In the genomic region with DNA sequence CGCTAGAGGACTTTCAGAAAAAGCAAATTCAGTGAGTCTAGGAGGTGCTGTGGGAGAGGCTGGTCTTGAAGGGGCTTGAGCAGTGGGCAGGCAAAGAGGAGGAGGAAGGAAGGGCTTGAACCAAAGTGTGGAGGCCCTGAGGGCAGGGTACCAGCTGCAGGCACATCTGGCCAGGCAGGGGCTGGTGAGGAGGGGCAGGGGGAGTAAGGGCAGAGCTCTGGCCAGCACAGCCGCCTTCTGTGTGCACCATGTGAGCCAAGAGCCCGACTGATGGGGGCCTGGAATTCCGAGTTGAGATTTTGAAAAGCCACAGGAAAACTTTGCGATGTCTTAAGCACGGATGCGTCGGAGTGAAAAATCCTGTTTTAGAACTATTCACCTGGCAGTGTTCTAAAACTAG, we compare ENCODE assay signal across 23 cellular contexts.
DNase-seq lines count a peak whose midpoint lies in the region; ATAC-seq and TF ChIP-seq lines count a peak whose summit lies in the region.
"Had no signal": no experiment of that assay in that cellular context is flagged by ENCODE, and none has a peak within 500 bp of the region (broad histone marks: within the 10 kb centered on the region; RNA-seq: fewer than 3 reads in every experiment).

No MANE protein-coding gene starts in this region.

- H3K79me2 ChIP-seq in SK-N-SH (ENCODE audit: insufficient read depth), result peaks cover 7% of the 10 kb centered on the region; the same call in 1 of the 2 replicates

- CTCF ChIA-PET in SK-N-SH (lab: Yijun Ruan, JAX), result interaction anchor here (1.3 to 2.9 kb wide), 6 partner anchors 14 to 433 kb away, joined by 3 to 18 read pairs (median 10); no protein-coding TSS in a partner anchor

- POLR2A ChIA-PET in SK-N-SH (lab: Yijun Ruan, JAX), result no interaction called here

- no peaks in the 10 kb centered on the region for H3K9me2 ChIP-seq in SK-N-SH

- no peak for TF ChIP-seq EP300 in SK-N-SH (IDR thresholded peaks at IDR 0.05; ENCODE audit: borderline replicate concordance in 1 of 2, low read depth in 1 of 2, low read length in 1 of 2)

- 90% methylated on average over 8 of the region's 8 CpGs for WGBS in SK-N-SH (ENCODE audit: low lambda C conversion rate)
- WGBS in mesodermal cell (ENCODE audit: insufficient coverage in 2 of 2), 2 experiments, result 74 to 81% methylated on average over 7 to 8 of the region's 8 CpGs

- no peaks in the 10 kb centered on the region for H3K27me3 ChIP-seq in SK-N-SH (ENCODE audit: insufficient read depth)
- no peaks in the 10 kb centered on the region for H3K27me3 ChIP-seq in dorsolateral prefrontal cortex
- no peaks in the 10 kb centered on the region for H3K27me3 ChIP-seq in subcutaneous abdominal adipose tissue (ENCODE audit: control insufficient read depth in 5 of 5, insufficient read depth in 4 of 5, low read length in 5 of 5)
- H3K27me3 ChIP-seq: body of pancreas, upper lobe of left lung had no signal

- no peaks in the 10 kb centered on the region for H4K20me1 ChIP-seq in SK-N-SH (ENCODE audit: insufficient read depth)

- TF ChIP-seq RAD21 in SK-N-SH (IDR thresholded peaks at IDR 0.05; ENCODE audit: low read length), result no peak

- H3K4me1 ChIP-seq in SK-N-SH (ENCODE audit: control insufficient read depth in 1 of 2, insufficient read depth in 2 of 2, low read depth in 1 of 2, low read length in 1 of 2) (peaks cover 3 to 14% of the 10 kb centered on the region in 2 experiments; a peak in 2 of 4 replicates), mesodermal cell (ENCODE audit: control insufficient read depth, insufficient read depth, low read length, poor library complexity, severe bottlenecking) (peaks cover 6% of the 10 kb centered on the region), subcutaneous abdominal adipose tissue (ENCODE audit: control insufficient read depth in 5 of 5, insufficient read depth in 5 of 5, low read length in 5 of 5) (peaks cover 10 to 25% (median 20%) of the 10 kb centered on the region in 5 donors)
- H3K4me1 ChIP-seq: body of pancreas had no signal

- H3K9me3 ChIP-seq in SK-N-SH (no peaks in the 10 kb centered on the region), mesodermal cell (ENCODE audit: control insufficient read depth, low read length) (no peaks in the 10 kb centered on the region), subcutaneous abdominal adipose tissue (ENCODE audit: control insufficient read depth in 5 of 5, low read length in 5 of 5) (no peaks in the 10 kb centered on the region)
- H3K9me3 ChIP-seq: body of pancreas, upper lobe of left lung had no signal

- H3F3A ChIP-seq in SK-N-SH (replicated peaks; ENCODE audit: insufficient read depth), result peaks cover 18% of the 10 kb centered on the region

- H3K9ac ChIP-seq in SK-N-SH (no peak overlapping the region), subcutaneous abdominal adipose tissue (ENCODE audit: low read length in 5 of 5) (no peak overlapping the region)

- no peak overlapping the region for H3K4me3 ChIP-seq in SK-N-SH (ENCODE audit: low read depth in 2 of 2, low read length in 1 of 2)
- no peak overlapping the region for H3K4me3 ChIP-seq in dorsolateral prefrontal cortex
- H3K4me3 ChIP-seq in mesodermal cell (ENCODE audit: extremely low read depth, insufficient read depth, low read length, poor library complexity, severe bottlenecking), result no peak overlapping the region
- H3K4me3 ChIP-seq in subcutaneous abdominal adipose tissue (ENCODE audit: low read depth in 1 of 5, low read length in 5 of 5), result no peak overlapping the region
- H3K4me3 ChIP-seq: body of pancreas, upper lobe of left lung had no signal

- peaks cover 34 to 53% of the 10 kb centered on the region in 2 experiments for H3K36me3 ChIP-seq in SK-N-SH (replicated peaks in 1 of 2; ENCODE audit: control insufficient read depth in 1 of 2, insufficient read depth in 2 of 2, low read length in 1 of 2)
- peaks cover 94% of the 10 kb centered on the region for H3K36me3 ChIP-seq in mesodermal cell (ENCODE audit: control insufficient read depth, insufficient read depth, low read length)
- H3K36me3 ChIP-seq in subcutaneous abdominal adipose tissue (ENCODE audit: control insufficient read depth in 5 of 5, insufficient read depth in 5 of 5, low read length in 5 of 5), result peaks cover 20 to 91% (median 80%) of the 10 kb centered on the region in 5 donors

- no peak overlapping the region for H3K4me2 ChIP-seq in SK-N-SH

- intact Hi-C loops in dorsolateral prefrontal cortex (cut with DNase I), result loop anchor here (10.0 kb wide), 1 partner anchor 434 kb away; no protein-coding TSS in a partner anchor

- TF ChIP-seq CTCF in SK-N-SH (IDR thresholded peaks at IDR 0.05) (no peak), dorsolateral prefrontal cortex (IDR thresholded peaks at IDR 0.05 in 54 of 56, conservative IDR thresholded peaks at IDR 0.05 in 2 of 56; ENCODE audit: low read depth in 1 of 56, partially characterized antibody in 56 of 56) (no peak)

- H2AFZ ChIP-seq in SK-N-SH (ENCODE audit: low read depth), result no peak overlapping the region

- ATAC-seq in SK-N-SH treated with all-trans-retinoic acid at 6 μM for 48 hours, result no peak; the same call in 2 of the 3 replicates
- ATAC-seq: activated CD4-positive, CD25-positive, alpha-beta regulatory T cell treated with anti-CD3 and anti-CD28 coated beads, Interleukin-2, amount 50 U/mL, for 24 hours; body of pancreas; natural killer cell; T-cell had no signal

- peak overlapping the region in 1 of 2 experiments; percentile 52; a peak in 2 of 4 replicates for H3K27ac ChIP-seq in SK-N-SH (ENCODE audit: low read depth in 2 of 2, low read length in 1 of 2)
- peak overlapping the region in 40 of 59 donors; percentile 7 to 91 (median 76) for H3K27ac ChIP-seq in dorsolateral prefrontal cortex
- peak overlapping the region; percentile 29 for H3K27ac ChIP-seq in mesodermal cell (ENCODE audit: low read depth, low read length, severe bottlenecking)
- peak overlapping the region; percentile 27 for H3K27ac ChIP-seq in subcutaneous abdominal adipose tissue (ENCODE audit: low read depth, low read length)
- H3K27ac ChIP-seq: 22Rv1, body of pancreas had no signal

- peak; percentile 47 for DNase-seq in SK-N-SH
- no peak for DNase-seq in dorsolateral prefrontal cortex
- no peak for DNase-seq in glomerular visceral epithelial cell (ENCODE audit: extremely low spot score)
- DNase-seq in dedifferentiated amniotic fluid mesenchymal stem cell (ENCODE audit: extremely low spot score), result no peak
- DNase-seq in DMS114 treated with DMSO at 0.1 percent for 48 hours (lab: John Stamatoyannopoulos, UW; ENCODE audit: unreplicated experiment), result no peak
- DNase-seq: activated CD4-positive, alpha-beta memory T cell treated with anti-CD3 and anti-CD28 coated beads, Interleukin-2, amount 10 ng/mL, durations not matched to agents 7 days and 5 days; activated gamma-delta T cell; body of pancreas; CD4-positive, alpha-beta memory T cell; DMS 273 treated with DMSO at 0.1 percent for 48 hours; head of caudate nucleus; natural killer cell; NCI-H2029 treated with DMSO at 0.1 percent for 48 hours; NCI-H226; OCI-M1; SHP77 treated with DMSO at 0.1 percent for 48 hours; T-cell; upper lobe of left lung had no signal

TF ChIP-seq in SK-N-SH, 30 proteins besides CTCF, POLR2A, EP300 and RAD21 (continues in another document):
- TF ChIP-seq NRF1 (IDR thresholded peaks at IDR 0.05; ENCODE audit: low read depth, low read length) (no peak), TEAD4 (IDR thresholded peaks at IDR 0.05; ENCODE audit: borderline replicate concordance, insufficient read depth) (no peak), ELF1 (IDR thresholded peaks at IDR 0.05) (no peak), SIN3A (IDR thresholded peaks at IDR 0.05; ENCODE audit: borderline replicate concordance, low read depth, low read length) (no peak), SMC3 (IDR thresholded peaks at IDR 0.05; ENCODE audit: low read depth, low read length) (no peak), EZH2phosphoT487 (IDR thresholded peaks at IDR 0.05; ENCODE audit: borderline replicate concordance, low read depth) (no peak), MXI1 (IDR thresholded peaks at IDR 0.05; ENCODE audit: low read depth, low read length) (no peak)
- TF ChIP-seq, protein P1, sequence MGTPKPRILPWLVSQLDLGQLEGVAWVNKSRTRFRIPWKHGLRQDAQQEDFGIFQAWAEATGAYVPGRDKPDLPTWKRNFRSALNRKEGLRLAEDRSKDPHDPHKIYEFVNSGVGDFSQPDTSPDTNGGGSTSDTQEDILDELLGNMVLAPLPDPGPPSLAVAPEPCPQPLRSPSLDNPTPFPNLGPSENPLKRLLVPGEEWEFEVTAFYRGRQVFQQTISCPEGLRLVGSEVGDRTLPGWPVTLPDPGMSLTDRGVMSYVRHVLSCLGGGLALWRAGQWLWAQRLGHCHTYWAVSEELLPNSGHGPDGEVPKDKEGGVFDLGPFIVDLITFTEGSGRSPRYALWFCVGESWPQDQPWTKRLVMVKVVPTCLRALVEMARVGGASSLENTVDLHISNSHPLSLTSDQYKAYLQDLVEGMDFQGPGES (IDR thresholded peaks at IDR 0.05; ENCODE audit: low read depth, low read length), result no peak

TF ChIP-seq in SK-N-SH treated with all-trans-retinoic acid at 6 μM for 48 hours, 23 proteins besides CTCF, POLR2A, EP300 and RAD21 (continues in another document):
- TF ChIP-seq ZFP3 (CRISPR knock-in tag; IDR thresholded peaks at IDR 0.05) (no peak), ZNF565 (CRISPR knock-in tag; conservative IDR thresholded peaks at IDR 0.05; ENCODE audit: low read depth) (no peak)
- TF ChIP-seq, protein P2, sequence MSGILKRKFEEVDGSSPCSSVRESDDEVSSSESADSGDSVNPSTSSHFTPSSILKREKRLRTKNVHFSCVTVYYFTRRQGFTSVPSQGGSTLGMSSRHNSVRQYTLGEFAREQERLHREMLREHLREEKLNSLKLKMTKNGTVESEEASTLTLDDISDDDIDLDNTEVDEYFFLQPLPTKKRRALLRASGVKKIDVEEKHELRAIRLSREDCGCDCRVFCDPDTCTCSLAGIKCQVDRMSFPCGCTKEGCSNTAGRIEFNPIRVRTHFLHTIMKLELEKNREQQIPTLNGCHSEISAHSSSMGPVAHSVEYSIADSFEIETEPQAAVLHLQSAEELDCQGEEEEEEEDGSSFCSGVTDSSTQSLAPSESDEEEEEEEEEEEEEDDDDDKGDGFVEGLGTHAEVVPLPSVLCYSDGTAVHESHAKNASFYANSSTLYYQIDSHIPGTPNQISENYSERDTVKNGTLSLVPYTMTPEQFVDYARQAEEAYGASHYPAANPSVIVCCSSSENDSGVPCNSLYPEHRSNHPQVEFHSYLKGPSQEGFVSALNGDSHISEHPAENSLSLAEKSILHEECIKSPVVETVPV (CRISPR knock-in tag; IDR thresholded peaks at IDR 0.05), result no peak
- TF ChIP-seq, protein P3, sequence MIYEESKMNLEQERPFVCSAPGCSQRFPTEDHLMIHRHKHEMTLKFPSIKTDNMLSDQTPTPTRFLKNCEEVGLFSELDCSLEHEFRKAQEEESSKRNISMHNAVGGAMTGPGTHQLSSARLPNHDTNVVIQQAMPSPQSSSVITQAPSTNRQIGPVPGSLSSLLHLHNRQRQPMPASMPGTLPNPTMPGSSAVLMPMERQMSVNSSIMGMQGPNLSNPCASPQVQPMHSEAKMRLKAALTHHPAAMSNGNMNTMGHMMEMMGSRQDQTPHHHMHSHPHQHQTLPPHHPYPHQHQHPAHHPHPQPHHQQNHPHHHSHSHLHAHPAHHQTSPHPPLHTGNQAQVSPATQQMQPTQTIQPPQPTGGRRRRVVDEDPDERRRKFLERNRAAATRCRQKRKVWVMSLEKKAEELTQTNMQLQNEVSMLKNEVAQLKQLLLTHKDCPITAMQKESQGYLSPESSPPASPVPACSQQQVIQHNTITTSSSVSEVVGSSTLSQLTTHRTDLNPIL (CRISPR knock-in tag; IDR thresholded peaks at IDR 0.05; ENCODE audit: low read depth), result no peak
